Comparison of ENCODE assay signal across 8 cellular contexts in genomic region chr3:189324538-189325138, GRCh38.
DNase-seq lines count a peak whose midpoint lies in the region; ATAC-seq and TF ChIP-seq lines count a peak whose summit lies in the region.

No MANE protein-coding gene starts in this region.

- DNase-seq in GM10248 (ENCODE audit: extremely low spot score) = peak; percentile 47
- DNase-seq in MG63 = peak; percentile 75
- peak; percentile 75 for DNase-seq in activated naive CD8-positive, alpha-beta T cell treated with anti-CD3 and anti-CD28 coated beads, Interleukin-2, amount 50 U/mL, for 24 hours
- DNase-seq in naive B cell = peak; percentile 16
- peak in 1 of 2 donors; percentile 81 for DNase-seq in upper lobe of left lung
- DNase-seq in retina = no peak

- no peaks in the 10 kb centered on the region for H3K9me2 ChIP-seq in SU-DHL-6 (replicated peaks; ENCODE audit: insufficient read depth, low read length)

- WGBS in upper lobe of left lung, 2 donors = 17 to 39% methylated on average over 5 of the region's 5 CpGs

- peak overlapping the region; percentile 13 for H3K4me2 ChIP-seq in SU-DHL-6 (ENCODE audit: low read depth, low read length, poor library complexity, severe bottlenecking)

- POLR2A ChIA-PET in GM10248 (lab: Yijun Ruan, JAX) (no interaction called here), HEK293 (lab: Yijun Ruan, JAX) (interaction anchor here (1.3 to 2.5 kb wide), 3 partner anchors 16 to 52 kb away, joined by 3 to 18 read pairs (median 6); no protein-coding TSS in a partner anchor)

- peaks cover 72% of the 10 kb centered on the region for H3K4me1 Mint-ChIP-seq in activated naive CD8-positive, alpha-beta T cell treated with anti-CD3 and anti-CD28 coated beads, Interleukin-2, amount 50 U/mL, for 24 hours
- peaks cover 12 to 23% (median 13%) of the 10 kb centered on the region in 3 donors for H3K4me1 Mint-ChIP-seq in naive B cell

- H3K27ac ChIP-seq in HEK293 (ENCODE audit: extremely low read depth, low read depth, low read length) = peak overlapping the region; percentile 63
- H3K27ac ChIP-seq in SU-DHL-6 (ENCODE audit: low read depth, low read length) = no peak overlapping the region
- H3K27ac ChIP-seq in upper lobe of left lung = peak overlapping the region in 3 of 4 donors; percentile 35 to 45 (median 37)

- H3F3A ChIP-seq in SU-DHL-6 (ENCODE audit: insufficient read depth) = no peaks in the 10 kb centered on the region

- no peaks in the 10 kb centered on the region for H3K79me2 ChIP-seq in SU-DHL-6 (ENCODE audit: insufficient read depth, low read length)

- H3K36me3 Mint-ChIP-seq in activated naive CD8-positive, alpha-beta T cell treated with anti-CD3 and anti-CD28 coated beads, Interleukin-2, amount 50 U/mL, for 24 hours (ENCODE audit: low read depth) = peaks cover 17% of the 10 kb centered on the region
- peaks cover 0 to 11% of the 10 kb centered on the region in 2 donors for H3K36me3 Mint-ChIP-seq in naive B cell

- CTCF ChIA-PET in GM10248 (lab: Yijun Ruan, JAX) = interaction anchor here (0.9 to 2.1 kb wide), 7 partner anchors 10 to 63 kb away, joined by 3 to 7 read pairs (median 3); no protein-coding TSS in a partner anchor
- CTCF ChIA-PET in HEK293 (lab: Yijun Ruan, JAX) = interaction anchor here (0.6 to 1.5 kb wide), 4 partner anchors 15 to 860 kb away, joined by 3 to 5 read pairs (median 4); no protein-coding TSS in a partner anchor

- peaks cover 2% of the 10 kb centered on the region for H3K27me3 Mint-ChIP-seq in activated naive CD8-positive, alpha-beta T cell treated with anti-CD3 and anti-CD28 coated beads, Interleukin-2, amount 50 U/mL, for 24 hours
- H3K27me3 Mint-ChIP-seq in naive B cell = peaks cover 16 to 31% (median 26%) of the 10 kb centered on the region in 3 donors

- no peaks in the 10 kb centered on the region for H3K36me3 ChIP-seq in HEK293 (ENCODE audit: control insufficient read depth in 2 of 2, insufficient read depth in 1 of 2, low read length in 2 of 2)
- H3K36me3 ChIP-seq in MG63 = no peaks in the 10 kb centered on the region
- no peaks in the 10 kb centered on the region for H3K36me3 ChIP-seq in SU-DHL-6 (ENCODE audit: low read length)
- H3K36me3 ChIP-seq in upper lobe of left lung = no peaks in the 10 kb centered on the region

- peak in 1 of 4 donors; percentile 75 for TF ChIP-seq EP300 in upper lobe of left lung (IDR thresholded peaks at IDR 0.05)

- peak overlapping the region; percentile 87 for H3K27ac Mint-ChIP-seq in activated naive CD8-positive, alpha-beta T cell treated with anti-CD3 and anti-CD28 coated beads, Interleukin-2, amount 50 U/mL, for 24 hours
- peak overlapping the region in 2 of 6 donors; percentile 16 to 63 for H3K27ac Mint-ChIP-seq in naive B cell

- ATAC-seq in activated naive CD8-positive, alpha-beta T cell treated with anti-CD3 and anti-CD28 coated beads, Interleukin-2, amount 50 U/mL, for 24 hours = peak; percentile 99
- ATAC-seq in naive B cell (ENCODE audit: low read depth in 2 of 2) = peak; percentile 79 to 94
- ATAC-seq in upper lobe of left lung (ENCODE audit: low FRiP score in 2 of 2) = peak; percentile 74 to 93

- H3K4me3 Mint-ChIP-seq in activated naive CD8-positive, alpha-beta T cell treated with anti-CD3 and anti-CD28 coated beads, Interleukin-2, amount 50 U/mL, for 24 hours = peak overlapping the region; percentile 60
- H3K4me3 Mint-ChIP-seq in naive B cell = peak overlapping the region in 5 of 8 donors; percentile 16 to 85 (median 56)

- H3K9me3 ChIP-seq in HEK293 (ENCODE audit: control insufficient read depth, insufficient read depth, low read depth, low read length) = no peaks in the 10 kb centered on the region
- H3K9me3 ChIP-seq in MG63 = no peaks in the 10 kb centered on the region
- no peaks in the 10 kb centered on the region for H3K9me3 ChIP-seq in SU-DHL-6 (ENCODE audit: insufficient read depth, low read length)
- H3K9me3 ChIP-seq in upper lobe of left lung = no peaks in the 10 kb centered on the region

- H4K20me1 ChIP-seq in SU-DHL-6 (ENCODE audit: low read depth, low read length) = no peaks in the 10 kb centered on the region

- H2AFZ ChIP-seq in SU-DHL-6 (ENCODE audit: low read depth, low read length, severe bottlenecking) = no peak overlapping the region

- TF ChIP-seq CTCF in GM10248 (IDR thresholded peaks at IDR 0.05; ENCODE audit: control extremely low read depth, extremely low read depth, low read depth, missing control alignments) (no peak), HEK293 (tag by site-specific recombination; IDR thresholded peaks at IDR 0.05) (no peak), SU-DHL-6 (IDR thresholded peaks at IDR 0.05; ENCODE audit: insufficient read depth, low read length, poor library complexity, severe bottlenecking) (no peak), upper lobe of left lung (IDR thresholded peaks at IDR 0.05) (no peak)

- peaks cover 16% of the 10 kb centered on the region for H3K4me1 ChIP-seq in HEK293 (ENCODE audit: control insufficient read depth, insufficient read depth, low read length)
- peaks cover 3 to 7% (median 5%) of the 10 kb centered on the region in 4 donors for H3K4me1 ChIP-seq in upper lobe of left lung

- TF ChIP-seq POLR2A in upper lobe of left lung (IDR thresholded peaks at IDR 0.05) = no peak

- no peak overlapping the region for H3K4me3 ChIP-seq in HEK293 (ENCODE audit: low read depth, low read length)
- no peak overlapping the region for H3K4me3 ChIP-seq in MG63
- no peak overlapping the region for H3K4me3 ChIP-seq in SU-DHL-6 (ENCODE audit: insufficient read depth, low read length, poor library complexity, severe bottlenecking)
- no peak overlapping the region for H3K4me3 ChIP-seq in upper lobe of left lung

- no peak overlapping the region for H3K9ac ChIP-seq in SU-DHL-6 (ENCODE audit: low read length)

- no peaks in the 10 kb centered on the region for H3K27me3 ChIP-seq in MG63
- no peaks in the 10 kb centered on the region for H3K27me3 ChIP-seq in SU-DHL-6 (ENCODE audit: low read length)
- no peaks in the 10 kb centered on the region for H3K27me3 ChIP-seq in upper lobe of left lung

- H3K9me3 Mint-ChIP-seq in activated naive CD8-positive, alpha-beta T cell treated with anti-CD3 and anti-CD28 coated beads, Interleukin-2, amount 50 U/mL, for 24 hours = peaks cover 14% of the 10 kb centered on the region
- H3K9me3 Mint-ChIP-seq in naive B cell = peaks cover 2 to 40% (median 7%) of the 10 kb centered on the region in 7 donors

TF ChIP-seq in HEK293, 187 proteins besides CTCF, POLR2A, EP300 and RAD21 (continues in another document):
- TF ChIP-seq ZNF549 (tag by site-specific recombination; IDR thresholded peaks at IDR 0.05) (peak; percentile 70), FEZF1 (tag by site-specific recombination; IDR thresholded peaks at IDR 0.05) (peak; percentile 95), ZNF639 (tag by site-specific recombination; IDR thresholded peaks at IDR 0.05) (0 out of 2 replicates have a peak, but pooled peaks have one; percentile 33), ZNF121 (tag by site-specific recombination; IDR thresholded peaks at IDR 0.05) (no peak), ZSCAN30 (tag by site-specific recombination; IDR thresholded peaks at IDR 0.05) (peak; percentile 70; the same call in 1 of the 2 replicates), ZNF223 (tag by site-specific recombination; IDR thresholded peaks at IDR 0.05) (no peak), OVOL3 (tag by site-specific recombination; IDR thresholded peaks at IDR 0.05) (no peak), IKZF3 (tag by site-specific recombination; IDR thresholded peaks at IDR 0.05) (peak; percentile 71; the same call in 1 of the 2 replicates), ZNF664 (tag by site-specific recombination; IDR thresholded peaks at IDR 0.05) (no peak), AEBP2 (tag by site-specific recombination; IDR thresholded peaks at IDR 0.05; ENCODE audit: borderline replicate concordance) (no peak), ZNF114 (tag by site-specific recombination; IDR thresholded peaks at IDR 0.05) (no peak)
